1 cellular context compared by ENCODE assay signal in the genomic region with DNA sequence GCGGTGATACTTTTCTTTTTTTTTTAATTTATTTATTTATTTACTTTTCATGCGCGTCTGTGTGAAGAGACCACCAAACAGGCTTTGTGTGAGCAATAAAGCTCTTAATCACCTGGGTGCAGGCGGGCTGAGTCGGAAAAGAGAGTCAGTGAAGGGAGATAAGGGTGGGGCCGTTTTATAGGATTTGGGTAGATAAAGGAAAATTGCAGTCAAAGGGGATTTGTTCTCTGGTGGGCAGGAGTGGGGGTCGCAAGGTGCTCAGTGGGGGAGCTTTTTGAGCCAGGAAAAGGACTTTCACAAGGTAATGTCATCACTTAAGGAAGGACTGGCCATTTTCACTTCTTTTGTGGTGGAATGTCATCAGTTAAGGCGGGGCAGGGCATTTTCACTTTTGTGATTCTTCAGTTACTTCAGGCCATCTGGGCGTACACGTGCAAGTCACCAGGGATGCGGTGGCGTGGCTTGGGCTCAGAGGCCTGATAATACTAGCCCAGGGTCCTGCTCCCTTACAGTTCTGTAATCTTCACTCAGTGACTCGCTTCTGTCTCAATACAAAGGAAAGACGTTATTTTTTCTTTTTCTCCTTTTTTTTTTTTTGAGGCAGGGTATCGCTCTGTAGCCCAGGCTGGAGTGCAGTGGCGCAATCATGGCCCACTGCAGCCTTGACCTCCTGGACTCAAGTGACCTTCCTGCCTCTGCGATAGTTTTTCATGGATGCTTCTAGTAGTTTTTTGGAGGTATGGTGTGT.
TF ChIP-seq lines count a peak whose summit lies in the region.
"Not testable (repeated sequence)": the region's sequence is repeated elsewhere in the genome, so short reads cannot be mapped to it uniquely, and the experiment has no call there.

No MANE protein-coding gene starts in this region.

TF ChIP-seq in K562, 482 proteins besides CTCF, POLR2A, EP300 and RAD21 (continued from another document and continues in another):
- TF ChIP-seq MAZ (CRISPR knock-in tag; conservative IDR thresholded peaks at IDR 0.05 in 1 of 2, IDR thresholded peaks at IDR 0.05 in 1 of 2) (peak; percentile 26 to 59; a peak in 2 of 4 replicates), ZNF592 (IDR thresholded peaks at IDR 0.05) (peak; percentile 76), EP400 (IDR thresholded peaks at IDR 0.05) (peak; percentile 88), NFIC (IDR thresholded peaks at IDR 0.05) (peak; percentile 63), CREM (IDR thresholded peaks at IDR 0.05; ENCODE audit: low read depth) (peak; percentile 61; the same call in 1 of the 2 replicates), RCOR1 (IDR thresholded peaks at IDR 0.05; ENCODE audit: borderline replicate concordance in 1 of 2, low read depth in 2 of 2, low read length in 2 of 2) (peak in 1 of 2 experiments; percentile 80; a peak in 3 of 4 replicates), CTBP1 (IDR thresholded peaks at IDR 0.05; ENCODE audit: borderline replicate concordance) (peak; percentile 88), BHLHE40 (IDR thresholded peaks at IDR 0.05; ENCODE audit: low read length) (peak; percentile 97), TAL1 (IDR thresholded peaks at IDR 0.05) (peak; percentile 89), KLF1 (tag; IDR thresholded peaks at IDR 0.05) (peak; percentile 53; the same call in 1 of the 2 replicates), RUNX1 (IDR thresholded peaks at IDR 0.05; ENCODE audit: low read depth) (0 out of 2 replicates have a peak, but pooled peaks have one; percentile 50), ZFX (CRISPR knock-in tag; IDR thresholded peaks at IDR 0.05) (peak; percentile 79), BACH1 (tag; IDR thresholded peaks at IDR 0.05) (0 out of 2 replicates have a peak, but pooled peaks have one; percentile 59), TAF7 (tag; IDR thresholded peaks at IDR 0.05) (0 out of 2 replicates have a peak, but pooled peaks have one; percentile 6), YY1 (IDR thresholded peaks at IDR 0.05; ENCODE audit: borderline replicate concordance in 1 of 3, control insufficient read depth in 1 of 3, extremely low read depth in 1 of 3, insufficient read depth in 3 of 3, insufficient read length in 1 of 3, insufficient replicate concordance in 2 of 3, low read depth in 1 of 3, low read length in 2 of 3) (peak in 2 of 3 experiments; percentile 9 to 13), ZNF197 (CRISPR knock-in tag; IDR thresholded peaks at IDR 0.05; ENCODE audit: low read depth) (0 out of 2 replicates have a peak, but pooled peaks have one; percentile 22), HDAC3 (IDR thresholded peaks at IDR 0.05; ENCODE audit: borderline replicate concordance, partially characterized antibody) (peak; percentile 69), TRIM24 (IDR thresholded peaks at IDR 0.05) (peak; percentile 20 to 71; a peak in 3 of 4 replicates), ZNF384 (IDR thresholded peaks at IDR 0.05; ENCODE audit: low read depth, low read length) (peak; percentile 43; the same call in 1 of the 2 replicates), ARID3A (IDR thresholded peaks at IDR 0.05; ENCODE audit: borderline replicate concordance, low read depth, low read length) (0 out of 2 replicates have a peak, but pooled peaks have one; percentile 8), TEAD4 (IDR thresholded peaks at IDR 0.05; ENCODE audit: low read length) (peak; percentile 85), TEAD4 (CRISPR knock-in tag; IDR thresholded peaks at IDR 0.05; ENCODE audit: borderline replicate concordance) (0 out of 2 replicates have a peak, but pooled peaks have one; percentile 64), CXXC5 (CRISPR knock-in tag; IDR thresholded peaks at IDR 0.05) (peak; percentile 92), SMARCA4 (IDR thresholded peaks at IDR 0.05) (peak; percentile 88), POLR2G (IDR thresholded peaks at IDR 0.05; ENCODE audit: low read depth, low read length) (peak; percentile 58), PML (IDR thresholded peaks at IDR 0.05; ENCODE audit: low read length) (peak; percentile 73), NCOR1 (IDR thresholded peaks at IDR 0.05) (peak; percentile 78), KLF16 (IDR thresholded peaks at IDR 0.05) (peak; percentile 42; the same call in 1 of the 2 replicates), MBD2 (IDR thresholded peaks at IDR 0.05; ENCODE audit: borderline replicate concordance, low read depth) (0 out of 2 replicates have a peak, but pooled peaks have one; percentile 35), PHF20 (IDR thresholded peaks at IDR 0.05; ENCODE audit: partially characterized antibody) (peak; percentile 19), MTA2 (IDR thresholded peaks at IDR 0.05; ENCODE audit: low read depth) (peak; percentile 62), SOX6 (IDR thresholded peaks at IDR 0.05) (peak; percentile 91), MTA1 (IDR thresholded peaks at IDR 0.05; ENCODE audit: borderline replicate concordance) (peak; percentile 53; the same call in 1 of the 2 replicates), ZNF511 (CRISPR knock-in tag; IDR thresholded peaks at IDR 0.05) (0 out of 2 replicates have a peak, but pooled peaks have one; percentile 31), SMARCE1 (IDR thresholded peaks at IDR 0.05) (peak; percentile 87), ID3 (tag; IDR thresholded peaks at IDR 0.05) (0 out of 2 replicates have a peak, but pooled peaks have one; percentile 20), NFE2 (IDR thresholded peaks at IDR 0.05; ENCODE audit: low read depth) (peak; percentile 48), STAT6 (CRISPR knock-in tag; IDR thresholded peaks at IDR 0.05) (peak; percentile 71; the same call in 1 of the 2 replicates), FOXJ2 (tag; IDR thresholded peaks at IDR 0.05) (peak; percentile 13; the same call in 1 of the 2 replicates), CLOCK (CRISPR knock-in tag; IDR thresholded peaks at IDR 0.05; ENCODE audit: borderline replicate concordance) (peak; percentile 73; the same call in 1 of the 2 replicates), C11orf30 (IDR thresholded peaks at IDR 0.05; ENCODE audit: low read depth) (peak; percentile 33; the same call in 1 of the 2 replicates), CCNT2 (IDR thresholded peaks at IDR 0.05; ENCODE audit: borderline replicate concordance, extremely low read depth, insufficient read length, low read depth, low read length) (peak; percentile 81)
- TF ChIP-seq, protein P1, sequence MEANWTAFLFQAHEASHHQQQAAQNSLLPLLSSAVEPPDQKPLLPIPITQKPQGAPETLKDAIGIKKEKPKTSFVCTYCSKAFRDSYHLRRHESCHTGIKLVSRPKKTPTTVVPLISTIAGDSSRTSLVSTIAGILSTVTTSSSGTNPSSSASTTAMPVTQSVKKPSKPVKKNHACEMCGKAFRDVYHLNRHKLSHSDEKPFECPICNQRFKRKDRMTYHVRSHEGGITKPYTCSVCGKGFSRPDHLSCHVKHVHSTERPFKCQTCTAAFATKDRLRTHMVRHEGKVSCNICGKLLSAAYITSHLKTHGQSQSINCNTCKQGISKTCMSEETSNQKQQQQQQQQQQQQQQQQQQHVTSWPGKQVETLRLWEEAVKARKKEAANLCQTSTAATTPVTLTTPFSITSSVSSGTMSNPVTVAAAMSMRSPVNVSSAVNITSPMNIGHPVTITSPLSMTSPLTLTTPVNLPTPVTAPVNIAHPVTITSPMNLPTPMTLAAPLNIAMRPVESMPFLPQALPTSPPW (CRISPR knock-in tag; IDR thresholded peaks at IDR 0.05), result peak; percentile 67
- TF ChIP-seq, protein P2, sequence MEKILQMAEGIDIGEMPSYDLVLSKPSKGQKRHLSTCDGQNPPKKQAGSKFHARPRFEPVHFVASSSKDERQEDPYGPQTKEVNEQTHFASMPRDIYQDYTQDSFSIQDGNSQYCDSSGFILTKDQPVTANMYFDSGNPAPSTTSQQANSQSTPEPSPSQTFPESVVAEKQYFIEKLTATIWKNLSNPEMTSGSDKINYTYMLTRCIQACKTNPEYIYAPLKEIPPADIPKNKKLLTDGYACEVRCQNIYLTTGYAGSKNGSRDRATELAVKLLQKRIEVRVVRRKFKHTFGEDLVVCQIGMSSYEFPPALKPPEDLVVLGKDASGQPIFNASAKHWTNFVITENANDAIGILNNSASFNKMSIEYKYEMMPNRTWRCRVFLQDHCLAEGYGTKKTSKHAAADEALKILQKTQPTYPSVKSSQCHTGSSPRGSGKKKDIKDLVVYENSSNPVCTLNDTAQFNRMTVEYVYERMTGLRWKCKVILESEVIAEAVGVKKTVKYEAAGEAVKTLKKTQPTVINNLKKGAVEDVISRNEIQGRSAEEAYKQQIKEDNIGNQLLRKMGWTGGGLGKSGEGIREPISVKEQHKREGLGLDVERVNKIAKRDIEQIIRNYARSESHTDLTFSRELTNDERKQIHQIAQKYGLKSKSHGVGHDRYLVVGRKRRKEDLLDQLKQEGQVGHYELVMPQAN (IDR thresholded peaks at IDR 0.05; ENCODE audit: borderline replicate concordance), result peak; percentile 67; the same call in 1 of the 2 replicates
- TF ChIP-seq ID3 (CRISPR knock-in tag; IDR thresholded peaks at IDR 0.05), result not testable (repeated sequence)
